In the genomic region with DNA sequence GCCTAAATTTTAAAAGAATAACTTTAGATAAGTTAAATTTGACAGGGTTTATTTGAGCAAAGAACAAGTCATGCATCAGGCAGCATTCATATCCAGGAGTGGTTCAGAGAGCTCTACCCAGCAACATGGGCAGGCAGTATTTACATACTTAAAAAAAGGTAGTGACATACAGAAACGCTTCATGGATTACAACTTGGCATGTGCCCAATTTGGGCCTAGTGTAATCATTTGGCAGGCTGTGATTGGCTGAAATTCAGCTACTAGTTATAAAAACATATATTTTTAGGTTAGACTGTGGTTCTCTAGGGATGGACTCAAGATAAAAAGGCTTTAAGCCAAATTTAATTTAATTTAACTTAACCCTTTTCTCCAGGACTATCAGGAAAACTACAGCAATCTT, we compare ENCODE assay signal across 22 cellular contexts.
"Had no signal": no experiment of that assay in that cellular context is flagged by ENCODE, and none has a peak within 500 bp of the region (broad histone marks: within the 10 kb centered on the region; RNA-seq: fewer than 3 reads in every experiment).

No MANE protein-coding gene starts in this region.

- H3K4me3 ChIP-seq: esophagus squamous epithelium, gastrocnemius medialis, heart right ventricle, left lung, lower lobe of right lung, mucosa of descending colon had no signal

- H3K9me3 ChIP-seq: esophagus squamous epithelium, gastrocnemius medialis, lower lobe of right lung had no signal

- H3K4me1 ChIP-seq: esophagus squamous epithelium, gastrocnemius medialis, heart right ventricle, left lung, lower lobe of right lung had no signal

- H3K27me3 ChIP-seq: esophagus squamous epithelium, gastrocnemius medialis, heart right ventricle, left lung had no signal

- DNase-seq: cortex of kidney; effector CD8-positive, alpha-beta T cell; effector memory CD8-positive, alpha-beta T cell; endodermal cell; erythroblast; esophagus squamous epithelium; foreskin fibroblast; foreskin melanocyte; gastrocnemius medialis; glutamatergic neuron; head of caudate nucleus; heart right ventricle; hippocampal formation; left cardiac atrium; left lung; left ventricle myocardium superior; lower lobe of right lung; mesenchymal stem cell; mucosa of descending colon; naive B cell; naive thymus-derived CD8-positive, alpha-beta T cell had no signal

- H3K27ac ChIP-seq: epithelial cell of prostate, esophagus squamous epithelium, gastrocnemius medialis, heart right ventricle, left lung, lower lobe of right lung had no signal

- H3K36me3 ChIP-seq: esophagus squamous epithelium, gastrocnemius medialis, heart right ventricle, left lung, lower lobe of right lung had no signal
